8 cellular contexts compared by ENCODE assay signal in genomic region chr16:66961065-66961744, GRCh38. TPM values are rescaled to one million over a fixed set of nuclear protein-coding genes. Genes with fewer than 3 reads are reported as not detected.
DNase-seq lines count a peak whose midpoint lies in the region; ATAC-seq, FAIRE-seq and TF ChIP-seq lines count a peak whose summit lies in the region.

A gene with protein sequence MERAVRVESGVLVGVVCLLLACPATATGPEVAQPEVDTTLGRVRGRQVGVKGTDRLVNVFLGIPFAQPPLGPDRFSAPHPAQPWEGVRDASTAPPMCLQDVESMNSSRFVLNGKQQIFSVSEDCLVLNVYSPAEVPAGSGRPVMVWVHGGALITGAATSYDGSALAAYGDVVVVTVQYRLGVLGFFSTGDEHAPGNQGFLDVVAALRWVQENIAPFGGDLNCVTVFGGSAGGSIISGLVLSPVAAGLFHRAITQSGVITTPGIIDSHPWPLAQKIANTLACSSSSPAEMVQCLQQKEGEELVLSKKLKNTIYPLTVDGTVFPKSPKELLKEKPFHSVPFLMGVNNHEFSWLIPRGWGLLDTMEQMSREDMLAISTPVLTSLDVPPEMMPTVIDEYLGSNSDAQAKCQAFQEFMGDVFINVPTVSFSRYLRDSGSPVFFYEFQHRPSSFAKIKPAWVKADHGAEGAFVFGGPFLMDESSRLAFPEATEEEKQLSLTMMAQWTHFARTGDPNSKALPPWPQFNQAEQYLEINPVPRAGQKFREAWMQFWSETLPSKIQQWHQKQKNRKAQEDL (plus strand): TSS chr16:66961266. CDS start chr16:66961308, 42 bp downstream.

- H3K27me3 ChIP-seq in SJSA1 (replicated peaks) (no peaks in the 10 kb centered on the region), adipocyte (replicated peaks; ENCODE audit: control insufficient read depth, insufficient read depth, low read length) (peaks cover 22% of the 10 kb centered on the region), hepatocyte (no peaks in the 10 kb centered on the region), small intestine (ENCODE audit: control insufficient read depth in 2 of 2, insufficient read depth in 2 of 2, low read length in 2 of 2) (no peaks in the 10 kb centered on the region)

- H4K20me1 ChIP-seq in hepatocyte (ENCODE audit: insufficient read depth, poor library complexity, severe bottlenecking), result no peaks in the 10 kb centered on the region

- peak; percentile 67 for TF ChIP-seq CTCF in hepatocyte (IDR thresholded peaks at IDR 0.05; ENCODE audit: poor library complexity)

- H3K9ac ChIP-seq in adipocyte (ENCODE audit: low read length), result no peak within 1 kb of the TSS

- peak; percentile 50 for DNase-seq in DMS114 treated with DMSO at 0.1 percent for 48 hours (lab: John Stamatoyannopoulos, UW; ENCODE audit: unreplicated experiment)
- peak; percentile 58 for DNase-seq in LHCN-M2 (ENCODE audit: low read depth)
- peak; percentile 34 to 67 for DNase-seq in SJSA1 (ENCODE audit: low read depth in 1 of 2, low spot score in 2 of 2)
- DNase-seq in adipocyte (ENCODE audit: low read depth), result peak; percentile 69
- DNase-seq in hepatocyte (ENCODE audit: low spot score), result peak; percentile 84
- peak; percentile 91 for DNase-seq in small intestine

- H3K4me1 ChIP-seq in SJSA1 (replicated peaks), result no peaks in the 10 kb centered on the region
- H3K4me1 ChIP-seq in adipocyte (ENCODE audit: control insufficient read depth, insufficient read depth, low read length), result peaks cover 18% of the 10 kb centered on the region
- H3K4me1 ChIP-seq in hepatocyte (ENCODE audit: insufficient read depth), result peaks cover 9% of the 10 kb centered on the region
- H3K4me1 ChIP-seq in small intestine (ENCODE audit: control insufficient read depth in 2 of 2, insufficient read depth in 1 of 2, low read depth in 1 of 2, low read length in 1 of 2), result no peaks in the 10 kb centered on the region

- no peak within 1 kb of the TSS for H2AFZ ChIP-seq in hepatocyte

- no peak within 1 kb of the TSS for H3K4me3 ChIP-seq in SJSA1
- H3K4me3 ChIP-seq in adipocyte (ENCODE audit: low read length), result no peak within 1 kb of the TSS
- H3K4me3 ChIP-seq in hepatocyte, result no peak within 1 kb of the TSS
- H3K4me3 ChIP-seq in small intestine (ENCODE audit: low read depth in 1 of 2, low read length in 2 of 2), result peak within 1 kb of the TSS in 1 of 2 donors; percentile 40

- H3K27ac ChIP-seq in SJSA1 (no peak within 1 kb of the TSS), hepatocyte (no peak within 1 kb of the TSS), small intestine (ENCODE audit: low read depth in 1 of 2, low read length in 1 of 2) (peak within 1 kb of the TSS; percentile 61 to 80)

- H3K9me3 ChIP-seq in SJSA1 (replicated peaks) (no peaks in the 10 kb centered on the region), adipocyte (ENCODE audit: control insufficient read depth, low read length) (no peaks in the 10 kb centered on the region), hepatocyte (ENCODE audit: low read depth) (no peaks in the 10 kb centered on the region), small intestine (ENCODE audit: control insufficient read depth, low read depth) (no peaks in the 10 kb centered on the region)

- WGBS in hepatocyte (ENCODE audit: low lambda C conversion rate, missing lambda C conversion rate), result 65% methylated on average over 16 of the region's 16 CpGs
- 15 to 60% (median 27%) methylated on average over 16 of the region's 16 CpGs for WGBS in small intestine, 3 donors

- H3K36me3 ChIP-seq in SJSA1 (no peaks in the 10 kb centered on the region), adipocyte (ENCODE audit: control insufficient read depth, insufficient read depth, low read length, severe bottlenecking) (no peaks in the 10 kb centered on the region), hepatocyte (replicated peaks; ENCODE audit: insufficient read depth, low read depth) (no peaks in the 10 kb centered on the region), small intestine (ENCODE audit: control insufficient read depth in 2 of 2, insufficient read depth in 2 of 2, low read length in 2 of 2) (no peaks in the 10 kb centered on the region)

- FAIRE-seq in small intestine (lab: Jason Lieb, UNC), result no peak

- H3K9me2 ChIP-seq in hepatocyte (replicated peaks; ENCODE audit: insufficient read depth), result no peaks in the 10 kb centered on the region

- peak within 1 kb of the TSS; percentile 32 for H3K4me2 ChIP-seq in hepatocyte

- no peaks in the 10 kb centered on the region for H3K79me2 ChIP-seq in hepatocyte

- ATAC-seq in GM21423 (IDR thresholded peaks at IDR 0.05; ENCODE audit: unreplicated experiment) (peak; percentile 69), HG03097 (IDR thresholded peaks at IDR 0.05; ENCODE audit: low FRiP score, unreplicated experiment) (no peak)

RNA-seq across cellular contexts. Expression of the gene that starts here (rescaled TPM):
- total RNA-seq in LHCN-M2 (2014; rRNA removed) (0.75 and 0.96 TPM in 2 replicates), hepatocyte (1.2 and 1.7 TPM in 2 replicates)
- polyA plus RNA-seq in LHCN-M2 (2012), result 0.05 TPM
- total RNA-seq in SJSA1 (2014; rRNA removed; shearing (Covaris generic)), result not detected in 2 replicates
- polyA plus RNA-seq in hepatocyte (3.4 and 3.8 TPM in 2 replicates), small intestine (10 to 100 TPM; 14.6 to 36.0 (median 28.1) TPM)

Comparison
In these comparisons a context has a peak if more than half of its experiments do, and no peak if none do; other contexts are left out.
1. Peak in DNase-seq in LHCN-M2; RNA of the gene not detected or under 1 TPM.
2. Peak in DNase-seq in SJSA1; RNA of the gene not detected or under 1 TPM.
3. H3K27ac ChIP-seq: peak in small intestine (2 of 2); none in SJSA1 (single experiment) and hepatocyte (single experiment).
4. Peak in every context shown above with its lines, with median percentiles within 50 percentile points of each other: DNase-seq.